Comparison of ENCODE assay signal across 9 cellular contexts in the genomic region with DNA sequence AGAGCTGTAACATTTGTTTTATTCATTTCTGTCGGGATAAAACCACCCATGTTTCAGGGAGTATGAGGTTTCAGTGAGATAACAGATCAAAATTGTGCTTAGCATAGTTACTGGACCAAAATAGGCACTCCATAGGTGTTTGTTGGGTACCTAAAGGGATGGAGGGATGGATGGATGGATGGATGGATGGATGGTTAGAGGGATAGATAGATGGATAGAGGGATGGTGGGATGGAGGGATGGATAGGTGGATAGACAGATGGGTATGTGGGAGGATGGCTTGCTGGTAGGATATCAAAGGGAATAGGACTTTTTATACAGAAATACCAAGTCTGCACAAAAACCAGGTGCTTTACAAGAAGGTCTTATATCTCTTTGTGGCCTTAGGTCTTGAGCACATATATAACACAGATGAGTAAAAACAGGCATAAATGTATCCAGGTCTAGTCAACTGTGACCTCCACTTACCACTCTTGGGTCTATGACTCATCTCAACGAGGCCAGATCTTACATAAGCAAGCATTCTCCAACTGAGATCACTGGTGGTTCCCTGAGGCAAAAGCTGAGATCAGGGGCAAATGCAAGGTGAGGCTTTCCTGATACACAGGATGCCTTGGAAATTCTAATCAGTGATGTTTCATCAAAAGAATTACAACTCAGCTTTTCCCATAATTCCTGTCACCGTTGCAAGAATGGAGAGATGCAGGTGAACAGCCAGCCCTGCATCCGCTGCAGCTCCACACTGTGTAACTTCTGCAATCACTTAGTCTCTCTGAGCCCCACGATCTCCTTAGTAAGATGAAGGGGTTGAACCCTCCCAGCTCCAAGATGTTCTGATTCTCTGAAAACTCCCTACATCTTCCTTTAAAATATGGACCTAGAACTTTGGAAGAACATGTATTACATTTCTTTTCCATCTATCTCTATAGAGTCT. TPM values are rescaled to one million over a fixed set of nuclear protein-coding genes. Genes with fewer than 3 reads are reported as not detected.
A peak's percentile ranks its signal among the peaks of the same experiment; 100 is the strongest.
DNase-seq lines count a peak whose midpoint lies in the region; ATAC-seq and TF ChIP-seq lines count a peak whose summit lies in the region.
"Had no signal": no experiment of that assay in that cellular context is flagged by ENCODE, and none has a peak within 500 bp of the region (broad histone marks: within the 10 kb centered on the region; RNA-seq: fewer than 3 reads in every experiment).

No MANE protein-coding gene starts in this region.

- H3K4me1 Mint-ChIP-seq in CD8-positive, alpha-beta T cell (ENCODE audit: low read depth), result no peaks in the 10 kb centered on the region

- peak; percentile 39 for DNase-seq in activated CD4-positive, alpha-beta T cell treated with anti-CD3 and anti-CD28 coated beads for 48 hours
- DNase-seq in activated CD4-positive, alpha-beta T cell treated with anti-CD3 and anti-CD28 coated beads for 1 hour, result no peak
- DNase-seq in PC-9 (peak; percentile 61 to 91), kidney glomerular epithelial cell (lab: John Stamatoyannopoulos, UW) (peak; percentile 55), sigmoid colon (no peak), Right ventricle myocardium superior (no peak)
- no peak for DNase-seq in CD8-positive, alpha-beta T cell
- DNase-seq: pancreas had no signal

- H3K79me2 ChIP-seq in PC-9 (ENCODE audit: low read depth), result no peaks in the 10 kb centered on the region

- BruUV-seq in PC-9 (replicated peaks; lab: Mats Ljungman, UMichigan), result no TSS peak

- no peaks in the 10 kb centered on the region for H3K9me3 Mint-ChIP-seq in CD8-positive, alpha-beta T cell

- intact Hi-C loops in PC-9 (cut with micrococcal nuclease; ENCODE audit: unreplicated experiment) (no loop called here), sigmoid colon (cut with DNase I) (no loop called here), Right ventricle myocardium superior (cut with DNase I) (no loop called here)
- intact Hi-C loops in CD8-positive, alpha-beta T cell (cut with DNase I, micrococcal nuclease), result no loop called here

- peak overlapping the region; percentile 45 for H3K4me2 ChIP-seq in PC-9

- no peak overlapping the region for H2AFZ ChIP-seq in PC-9

- CTCF ChIA-PET in PC-9 (lab: Charles Lee), result interaction anchor here (0.5 kb wide), 1 partner anchor 9 kb away, joined by 4 read pairs; no protein-coding TSS in a partner anchor
- CTCF ChIA-PET in CD8-positive, alpha-beta T cell (lab: Charles Lee), result no interaction called here

- H3K4me3 ChIP-seq in PC-9, result no peak overlapping the region
- no peak overlapping the region for H3K4me3 ChIP-seq in CD8-positive, alpha-beta T cell (ENCODE audit: low read depth, low read length)
- H3K4me3 ChIP-seq in sigmoid colon, result no peak overlapping the region
- H3K4me3 ChIP-seq: pancreas had no signal

- TF ChIP-seq CTCF in PC-9 (conservative IDR thresholded peaks at IDR 0.05) (no peak), sigmoid colon (IDR thresholded peaks at IDR 0.05) (no peak)
- TF ChIP-seq CTCF in CD8-positive, alpha-beta T cell (IDR thresholded peaks at IDR 0.05), result no peak

- no peaks in the 10 kb centered on the region for H4K20me1 ChIP-seq in PC-9 (ENCODE audit: insufficient read depth)

- H3K36me3 Mint-ChIP-seq in CD8-positive, alpha-beta T cell, result no peaks in the 10 kb centered on the region

- H3K36me3 ChIP-seq in PC-9 (ENCODE audit: low read depth) (no peaks in the 10 kb centered on the region), sigmoid colon (no peaks in the 10 kb centered on the region)
- H3K36me3 ChIP-seq in CD8-positive, alpha-beta T cell (ENCODE audit: insufficient read depth, low read length), result no peaks in the 10 kb centered on the region
- H3K36me3 ChIP-seq: pancreas had no signal

- H3K4me1 ChIP-seq in PC-9 (replicated peaks; ENCODE audit: insufficient read depth) (peaks cover 19% of the 10 kb centered on the region), sigmoid colon (no peaks in the 10 kb centered on the region)
- no peaks in the 10 kb centered on the region for H3K4me1 ChIP-seq in CD8-positive, alpha-beta T cell (ENCODE audit: insufficient read depth, low read length)
- H3K4me1 ChIP-seq: pancreas had no signal

- POLR2A ChIA-PET in PC-9 (lab: Charles Lee; ENCODE audit: unreplicated experiment), result interaction anchor here (0.6 kb wide), 1 partner anchor 16 kb away, joined by 5 read pairs; no protein-coding TSS in a partner anchor
- POLR2A ChIA-PET in CD8-positive, alpha-beta T cell (lab: Charles Lee), result no interaction called here

- ATAC-seq in HG02678 (IDR thresholded peaks at IDR 0.05; ENCODE audit: unreplicated experiment) (peak; percentile 76), Right ventricle myocardium superior (ENCODE audit: poor library complexity) (no peak)
- no peak for ATAC-seq in CD8-positive, alpha-beta T cell

- H3K27ac Mint-ChIP-seq in CD8-positive, alpha-beta T cell, result no peak overlapping the region

- no peak for TF ChIP-seq POLR2A in sigmoid colon (IDR thresholded peaks at IDR 0.05)

- H3K4me3 Mint-ChIP-seq in CD8-positive, alpha-beta T cell, result no peak overlapping the region

- TF ChIP-seq EP300 in sigmoid colon (IDR thresholded peaks at IDR 0.05), result no peak

- H3K27ac ChIP-seq in PC-9 (peak overlapping the region; percentile 44), sigmoid colon (no peak overlapping the region)
- no peak overlapping the region for H3K27ac ChIP-seq in CD8-positive, alpha-beta T cell (ENCODE audit: low read depth, low read length)
- H3K27ac ChIP-seq: pancreas had no signal

- no peaks in the 10 kb centered on the region for H3K9me2 ChIP-seq in PC-9 (ENCODE audit: insufficient read depth)

- peaks cover 13% of the 10 kb centered on the region; the same call in 1 of the 2 replicates for H3F3A ChIP-seq in PC-9 (ENCODE audit: insufficient read depth, low read depth)

- WGBS in sigmoid colon, 2 donors, result 67 to 70% methylated on average over 5 of the region's 5 CpGs

- H3K27me3 Mint-ChIP-seq in CD8-positive, alpha-beta T cell (ENCODE audit: low read depth), result no peaks in the 10 kb centered on the region

- no peaks in the 10 kb centered on the region for H3K27me3 ChIP-seq in PC-9 (ENCODE audit: insufficient read depth, low read depth)
- no peaks in the 10 kb centered on the region for H3K27me3 ChIP-seq in CD8-positive, alpha-beta T cell (ENCODE audit: insufficient read depth, low read length)
- H3K27me3 ChIP-seq in sigmoid colon, result no peaks in the 10 kb centered on the region
- H3K27me3 ChIP-seq: pancreas had no signal

- H3K9me3 ChIP-seq in PC-9 (ENCODE audit: insufficient read depth, low read depth) (no peaks in the 10 kb centered on the region), sigmoid colon (no peaks in the 10 kb centered on the region)
- no peaks in the 10 kb centered on the region for H3K9me3 ChIP-seq in CD8-positive, alpha-beta T cell (ENCODE audit: low read length)
- H3K9me3 ChIP-seq: pancreas had no signal

RNA-seq across cellular contexts. Expression of gene PTAFR, which starts 32.0 kb away (rescaled TPM):
- total RNA-seq in PC-9 (2021), result 7.6 and 12.2 TPM in 2 replicates
- under 1 TPM; 0.08 to 0.17 TPM for total RNA-seq in CD8-positive, alpha-beta T cell
- 1 to 10 TPM; 4.1 to 8.0 (median 4.7) TPM for total RNA-seq in sigmoid colon
- polyA plus RNA-seq in sigmoid colon, result 1 to 10 TPM; 1.8 to 9.9 (median 4.2) TPM
- 1.9 TPM for total RNA-seq in Right ventricle myocardium superior

RNA-seq across cellular contexts. Expression of gene EYA3, which starts 56.1 kb away (rescaled TPM):
- total RNA-seq in PC-9 (2021) (9.6 and 19.0 TPM in 2 replicates), sigmoid colon (1 to 10 TPM; 7.8 to 10.0 (median 8.8) TPM), Right ventricle myocardium superior (16.0 TPM)
- total RNA-seq in CD8-positive, alpha-beta T cell, result 1 to 10 TPM; 4.9 to 5.2 TPM
- polyA plus RNA-seq in sigmoid colon, result 1 to 10 TPM; 2.4 to 9.2 (median 4.2) TPM

Comparison
In these comparisons a context has a peak if more than half of its experiments do, and no peak if none do; other contexts are left out.
1. DNase-seq: peak in activated CD4-positive, alpha-beta T cell treated with anti-CD3 and anti-CD28 coated beads for 48 hours (single experiment), PC-9 (2 of 2) and kidney glomerular epithelial cell (single experiment); none in activated CD4-positive, alpha-beta T cell treated with anti-CD3 and anti-CD28 coated beads for 1 hour (single experiment), CD8-positive, alpha-beta T cell (0 of 7), sigmoid colon (single experiment) and Right ventricle myocardium superior (single experiment).